In genomic region chr7:80781146-80781545, GRCh38 we compare ENCODE assay signal across 11 cellular contexts.
DNase-seq lines count a peak whose midpoint lies in the region; ATAC-seq, FAIRE-seq and TF ChIP-seq lines count a peak whose summit lies in the region.
"Had no signal": no experiment of that assay in that cellular context is flagged by ENCODE, and none has a peak within 500 bp of the region (broad histone marks: within the 10 kb centered on the region; RNA-seq: fewer than 3 reads in every experiment).

No MANE protein-coding gene starts in this region.

- no peak overlapping the region for H4K8ac ChIP-seq in IMR-90 (ENCODE audit: low read depth in 2 of 2, low read length in 2 of 2)

- H3K4me3 ChIP-seq in IMR-90 (ENCODE audit: insufficient read depth, low read depth, low read length), result no peak overlapping the region
- no peak overlapping the region for H3K4me3 ChIP-seq in ascending aorta
- H3K4me3 ChIP-seq in lower lobe of right lung, result no peak overlapping the region
- H3K4me3 ChIP-seq in pancreas, result no peak overlapping the region

- H3K18ac ChIP-seq in IMR-90 (ENCODE audit: low read depth, low read length), result no peak overlapping the region

- TF ChIP-seq POLR2A in IMR-90 (IDR thresholded peaks at IDR 0.05; ENCODE audit: low read depth, low read length), result no peak

- WGBS in IMR-90 (ENCODE audit: extremely low coverage in 2 of 2, insufficient read length in 1 of 2), 2 experiments, result 57 to 100% methylated on average over 1 of the region's 2 CpGs
- WGBS in pancreas, 2 donors, result 82 to 90% methylated on average over 2 of the region's 2 CpGs

- H3K27ac ChIP-seq in IMR-90 (ENCODE audit: insufficient read depth, low read length) (no peak overlapping the region), ascending aorta (peak overlapping the region; percentile 15 to 27), lower lobe of right lung (peak overlapping the region; percentile 37), substantia nigra (ENCODE audit: low read depth, low read length, poor library complexity, severe bottlenecking) (peak overlapping the region; percentile 18), pancreas (no peak overlapping the region)

- no peak overlapping the region for H3K56ac ChIP-seq in IMR-90 (ENCODE audit: extremely low read depth, insufficient read depth, low read length)

- H3K79me1 ChIP-seq in IMR-90 (ENCODE audit: low read depth in 1 of 2, low read length in 2 of 2), result 0 out of 4 replicates have a peak, but pooled peaks cover 0 to 3% of the 10 kb centered on the region in 2 experiments

- no peak overlapping the region for H2AK9ac ChIP-seq in IMR-90 (replicated peaks; ENCODE audit: low read depth, low read length, poor library complexity)

- CTCF ChIA-PET in IMR-90 (lab: Yijun Ruan, JAX), result no interaction called here

- dilution Hi-C loops in IMR-90 (cut with HindIII; ENCODE audit: low sequenced_read_pairs, unreplicated experiment), result no loop called here

- peak overlapping the region; percentile 29; the same call in 1 of the 2 replicates for H2AK5ac ChIP-seq in IMR-90 (ENCODE audit: low read depth, low read length)

- H2BK5ac ChIP-seq in IMR-90 (ENCODE audit: low read depth, low read length, poor library complexity, severe bottlenecking), result no peak overlapping the region

- no peak overlapping the region for H2BK120ac ChIP-seq in IMR-90 (ENCODE audit: low read depth, low read length)

- in situ Hi-C loops in IMR-90 (cut with MboI; ENCODE audit: low sequenced_read_pairs), result no loop called here

- no peak overlapping the region for H3K4me2 ChIP-seq in IMR-90 (ENCODE audit: low read depth, low read length)

- FAIRE-seq in pancreas (lab: Jason Lieb, UNC), result no peak
- FAIRE-seq: kidney had no signal

- no peaks in the 10 kb centered on the region for H4K20me1 ChIP-seq in IMR-90 (ENCODE audit: insufficient read depth, low read length)

- POLR2A ChIA-PET in IMR-90 (lab: Charles Lee; ENCODE audit: unreplicated experiment), result no interaction called here

- H3K36me3 ChIP-seq in IMR-90 (ENCODE audit: control insufficient read depth, insufficient read depth, low read length) (no peaks in the 10 kb centered on the region), ascending aorta (no peaks in the 10 kb centered on the region), lower lobe of right lung (no peaks in the 10 kb centered on the region), pancreas (no peaks in the 10 kb centered on the region)

- no peak for TF ChIP-seq RAD21 in IMR-90 (IDR thresholded peaks at IDR 0.05; ENCODE audit: low read length)

- BruUV-seq in IMR-90 (replicated peaks; lab: Mats Ljungman, UMichigan), result no TSS peak

- H2BK20ac ChIP-seq in IMR-90 (ENCODE audit: low read depth, low read length), result no peak overlapping the region

- H3K9me1 ChIP-seq in IMR-90 (ENCODE audit: insufficient read depth, low read length), result no peaks in the 10 kb centered on the region; the same call in 1 of the 2 replicates

- H3K4me1 ChIP-seq in IMR-90 (ENCODE audit: control insufficient read depth, insufficient read depth, low read length) (peaks cover 4% of the 10 kb centered on the region; the same call in 1 of the 2 replicates), ascending aorta (peaks cover 5 to 10% of the 10 kb centered on the region in 2 donors), lower lobe of right lung (peaks cover 16% of the 10 kb centered on the region), pancreas (no peaks in the 10 kb centered on the region)

- intact Hi-C loops in IMR-90 (cut with micrococcal nuclease), result no loop called here
- intact Hi-C loops in ascending aorta (cut with DNase I), result loop anchor here (5.0 kb wide), 2 partner anchors 59 to 136 kb away; partner anchors contain the start of gene SEMA3C
- intact Hi-C loops in lower lobe of right lung (cut with DNase I), result no loop called here
- intact Hi-C loops in left colon (cut with DNase I, micrococcal nuclease), result no loop called here
- intact Hi-C loops in pancreas (cut with DNase I), result no loop called here

- H3K9ac ChIP-seq in IMR-90 (ENCODE audit: low read depth, low read length), result no peak overlapping the region

- H3K14ac ChIP-seq in IMR-90 (replicated peaks; ENCODE audit: low read depth, low read length), result no peak overlapping the region

- no peak overlapping the region for H4K5ac ChIP-seq in IMR-90 (ENCODE audit: low read depth, low read length)

- no peaks in the 10 kb centered on the region for H3K9me3 ChIP-seq in IMR-90 (ENCODE audit: control insufficient read depth, insufficient read depth, low read length)
- H3K9me3 ChIP-seq in ascending aorta, result no peaks in the 10 kb centered on the region
- H3K9me3 ChIP-seq in lower lobe of right lung, result no peaks in the 10 kb centered on the region
- no peaks in the 10 kb centered on the region for H3K9me3 ChIP-seq in pancreas

- H4K91ac ChIP-seq in IMR-90 (ENCODE audit: insufficient read depth, low read depth, low read length), result 0 out of 2 replicates have a peak overlapping the region, but pooled peaks have one; percentile 6

- H2AFZ ChIP-seq in IMR-90 (replicated peaks; ENCODE audit: low read length, poor library complexity), result no peak overlapping the region

- DNase-seq in IMR-90 (no peak), ascending aorta (ENCODE audit: low spot score in 2 of 2) (no peak), lower lobe of right lung (no peak), substantia nigra (lab: John Stamatoyannopoulos, UW) (no peak), left colon (no peak), superior temporal gyrus (ENCODE audit: extremely low spot score) (no peak), SHP77 (lab: John Stamatoyannopoulos, UW) (no peak), pancreas (no peak)
- DNase-seq: activated CD4-positive, alpha-beta T cell treated with anti-CD3 and anti-CD28 coated beads for 1 hour; amniotic stem cell; kidney had no signal

- no peak overlapping the region for H3K4ac ChIP-seq in IMR-90 (ENCODE audit: low read depth, low read length)

- no peak for TF ChIP-seq CTCF in IMR-90 (conservative IDR thresholded peaks at IDR 0.05; ENCODE audit: low read depth, low read length)
- no peak for TF ChIP-seq CTCF in ascending aorta (IDR thresholded peaks at IDR 0.05)
- no peak for TF ChIP-seq CTCF in lower lobe of right lung (IDR thresholded peaks at IDR 0.05)
- TF ChIP-seq CTCF in pancreas (IDR thresholded peaks at IDR 0.05), result no peak

- no peak overlapping the region for H3K23ac ChIP-seq in IMR-90 (ENCODE audit: low read depth, low read length)

- no peak; the same call in 1 of the 2 replicates for ATAC-seq in IMR-90 (ENCODE audit: low read depth)
- peak; percentile 31 to 47 for ATAC-seq in lower lobe of right lung
- no peak for ATAC-seq in left colon
- no peak for ATAC-seq in pancreas

- H3K27me3 ChIP-seq in IMR-90 (ENCODE audit: control insufficient read depth, insufficient read depth, low read length) (no peaks in the 10 kb centered on the region), ascending aorta (no peaks in the 10 kb centered on the region), lower lobe of right lung (ENCODE audit: low read depth) (no peaks in the 10 kb centered on the region), pancreas (no peaks in the 10 kb centered on the region)

- H2BK15ac ChIP-seq in IMR-90 (ENCODE audit: low read depth, low read length), result no peak overlapping the region

TF ChIP-seq in IMR-90, 13 proteins besides CTCF, POLR2A, EP300 and RAD21:
- TF ChIP-seq BHLHE40 (IDR thresholded peaks at IDR 0.05; ENCODE audit: low read depth, low read length), result no peak
- TF ChIP-seq CEBPB (IDR thresholded peaks at IDR 0.05; ENCODE audit: low read depth, low read length), result peak; percentile 20; the same call in 1 of the 2 replicates

Comparison
In these comparisons a context has a peak if more than half of its experiments do, and no peak if none do; other contexts are left out.
1. ATAC-seq: peak in lower lobe of right lung (2 of 2); none in IMR-90 (single experiment), left colon (single experiment) and pancreas (0 of 4).
2. H3K27ac ChIP-seq: peak in ascending aorta (2 of 2), lower lobe of right lung (single experiment) and substantia nigra (single experiment); none in IMR-90 (single experiment) and pancreas (0 of 4).